In the genomic region with DNA sequence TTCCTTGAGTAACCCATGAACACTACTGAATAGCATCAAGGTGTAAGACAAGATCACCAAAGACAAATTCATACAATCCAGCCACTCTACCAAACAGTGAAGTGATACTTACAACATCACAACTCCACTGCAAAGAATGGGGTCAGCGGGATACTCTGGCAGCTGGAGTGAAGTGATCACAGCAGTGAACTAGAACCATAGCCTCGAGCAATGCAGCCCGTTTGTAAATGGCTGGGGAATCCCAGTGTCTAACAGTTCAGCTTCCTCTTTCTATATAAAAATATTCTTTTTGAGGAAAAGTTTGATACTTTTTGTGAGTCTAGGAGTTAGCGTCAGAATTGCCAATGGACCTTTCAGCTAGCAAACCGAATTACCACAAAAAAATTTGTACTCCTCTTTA, we compare ENCODE assay signal across 23 cellular contexts.
"Had no signal": no experiment of that assay in that cellular context is flagged by ENCODE, and none has a peak within 500 bp of the region (broad histone marks: within the 10 kb centered on the region; RNA-seq: fewer than 3 reads in every experiment).

No MANE protein-coding gene starts in this region.

- H3K27me3 Mint-ChIP-seq: activated CD4-positive, alpha-beta T cell treated with anti-CD3 and anti-CD28 coated beads, Interleukin-2, amount 10 ng/mL, durations not matched to agents 24 days and 14 days; activated naive CD8-positive, alpha-beta T cell; progenitor cell of endocrine pancreas had no signal

- H3K9me3 Mint-ChIP-seq: activated T-cell treated with anti-CD3 and anti-CD28 coated beads, Interleukin-2, amount 50 U/mL, for 72 hours had no signal

- ATAC-seq: activated CD8-positive, alpha-beta T cell treated with anti-CD3 and anti-CD28 coated beads, Interleukin-2, amount 10 ng/mL, durations not matched to agents 7 days and 5 days; activated T-cell treated with anti-CD3 and anti-CD28 coated beads, Interleukin-2, amount 50 U/mL, for 72 hours; body of pancreas; left cardiac atrium; naive thymus-derived CD8-positive, alpha-beta T cell had no signal

- H3K27ac Mint-ChIP-seq: activated CD4-positive, alpha-beta T cell treated with anti-CD3 and anti-CD28 coated beads, Interleukin-2, amount 10 ng/mL, durations not matched to agents 24 days and 14 days; activated CD8-positive, alpha-beta T cell treated with anti-CD3 and anti-CD28 coated beads, Interleukin-2, amount 10 ng/mL, durations not matched to agents 7 days and 5 days; activated naive CD8-positive, alpha-beta T cell; activated T-cell treated with anti-CD3 and anti-CD28 coated beads, Interleukin-2, amount 50 U/mL, for 72 hours; naive thymus-derived CD8-positive, alpha-beta T cell; progenitor cell of endocrine pancreas had no signal

- H3K4me3 Mint-ChIP-seq: activated CD4-positive, alpha-beta T cell treated with anti-CD3 and anti-CD28 coated beads, Interleukin-2, amount 10 ng/mL, durations not matched to agents 24 days and 14 days; activated CD8-positive, alpha-beta T cell treated with anti-CD3 and anti-CD28 coated beads, Interleukin-2, amount 10 ng/mL, durations not matched to agents 7 days and 5 days; activated naive CD8-positive, alpha-beta T cell; activated T-cell treated with anti-CD3 and anti-CD28 coated beads, Interleukin-2, amount 50 U/mL, for 72 hours; naive thymus-derived CD8-positive, alpha-beta T cell had no signal

- DNase-seq: activated CD4-positive, alpha-beta T cell treated with anti-CD3 and anti-CD28 coated beads, Interleukin-2, amount 10 ng/mL, durations not matched to agents 24 days and 14 days; activated CD4-positive, CD25-positive, alpha-beta regulatory T cell; activated CD8-positive, alpha-beta memory T cell treated with anti-CD3 and anti-CD28 coated beads, Interleukin-2, amount 50 U/mL, for 48 hours; activated CD8-positive, alpha-beta T cell treated with anti-CD3 and anti-CD28 coated beads, Interleukin-2, amount 10 ng/mL, durations not matched to agents 7 days and 5 days; activated gamma-delta T cell; activated T-cell treated with anti-CD3 and anti-CD28 coated beads, Interleukin-2, amount 50 U/mL, for 72 hours; amniotic stem cell; body of pancreas; central memory CD4-positive, alpha-beta T cell; cortex of kidney; effector CD8-positive, alpha-beta T cell; left cardiac atrium; mucosa of descending colon; naive thymus-derived CD8-positive, alpha-beta T cell; right cardiac atrium; stimulated activated CD4-positive, alpha-beta T cell treated with anti-CD3 and anti-CD28 coated beads, Interleukin-15, amount 100 ng/mL, for 24 hours; stimulated activated CD4-positive, alpha-beta T cell treated with anti-CD3 and anti-CD28 coated beads, Interleukin-4, amount 100 ng/mL, for 1 hour; stimulated activated naive CD4-positive, alpha-beta T cell treated with Interleukin-2 at 50 U/mL for 16 hours; trophoblast cell had no signal

- H3K4me1 Mint-ChIP-seq: activated CD4-positive, alpha-beta T cell treated with anti-CD3 and anti-CD28 coated beads, Interleukin-2, amount 10 ng/mL, durations not matched to agents 24 days and 14 days had no signal

- H3K27ac ChIP-seq: body of pancreas, neutrophil, skin epidermis had no signal

- H3K36me3 Mint-ChIP-seq: activated naive CD8-positive, alpha-beta T cell had no signal
